ENCODE assay signal across 8 cellular contexts in the genomic region with DNA sequence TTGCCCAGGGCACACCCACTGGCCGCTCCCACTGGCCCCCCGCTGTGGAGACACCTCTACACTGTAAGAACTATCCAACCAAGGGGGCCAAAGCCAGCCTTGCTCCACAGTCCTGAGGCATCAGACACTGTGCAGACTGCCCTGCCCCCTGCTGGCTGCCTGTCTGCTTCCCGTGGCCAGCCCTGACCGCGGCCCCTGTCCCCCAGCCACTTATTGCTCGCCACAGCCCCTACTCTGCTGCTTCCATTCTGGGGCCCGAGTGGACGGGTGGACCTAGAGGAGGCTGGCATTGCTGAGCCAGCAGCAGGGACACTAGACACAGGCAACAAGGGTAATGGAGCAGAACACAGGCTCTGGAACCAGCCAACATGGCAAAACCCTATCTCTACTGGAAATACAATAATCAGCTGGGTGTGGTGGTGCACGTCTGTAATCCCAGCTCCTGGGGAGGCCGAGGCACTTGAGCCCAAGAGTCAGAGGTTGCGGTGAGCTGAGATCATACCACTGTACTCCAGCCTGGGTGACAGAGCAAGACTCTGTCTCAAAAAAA. TPM values are rescaled to one million over a fixed set of nuclear protein-coding genes. Genes with fewer than 3 reads are reported as not detected.
DNase-seq lines count a peak whose midpoint lies in the region; ATAC-seq, FAIRE-seq and TF ChIP-seq lines count a peak whose summit lies in the region.

No MANE protein-coding gene starts in this region.

- peaks cover 0 to 5% of the 10 kb centered on the region in 2 donors for H3K4me1 Mint-ChIP-seq in natural killer cell
- no peaks in the 10 kb centered on the region for H3K4me1 Mint-ChIP-seq in type B pancreatic cell (ENCODE audit: unreplicated experiment)

- ATAC-seq in HG03354 (IDR thresholded peaks at IDR 0.05; ENCODE audit: poor library complexity, severe bottlenecking, unreplicated experiment) (peak; percentile 63), natural killer cell (peak; percentile 84 to 90 (median 85)), GM19328 (IDR thresholded peaks at IDR 0.05; ENCODE audit: unreplicated experiment) (no peak)

- H3K4me3 Mint-ChIP-seq in natural killer cell: no peak overlapping the region
- H3K4me3 Mint-ChIP-seq in type B pancreatic cell: no peak overlapping the region

- intact Hi-C loops in endothelial cell of umbilical vein (cut with micrococcal nuclease) (no loop called here), natural killer cell (cut with micrococcal nuclease) (no loop called here)

- dilution Hi-C loops in endothelial cell of umbilical vein (cut with MboI; ENCODE audit: extremely low pct_ligation_motif_present, low sequenced_read_pairs): no loop called here

- POLR2A ChIA-PET in endothelial cell of umbilical vein (lab: Charles Lee): no interaction called here

- no peaks in the 10 kb centered on the region for H3K79me2 ChIP-seq in endothelial cell of umbilical vein (ENCODE audit: control insufficient read depth, insufficient read depth, low read length)

- H3K4me3 ChIP-seq in endothelial cell of umbilical vein (replicated peaks in 1 of 3; ENCODE audit: insufficient read depth in 1 of 3, low read depth in 1 of 3, low read length in 3 of 3): no peak overlapping the region

- H3K27me3 ChIP-seq in endothelial cell of umbilical vein (ENCODE audit: control insufficient read depth in 2 of 2, insufficient read depth in 2 of 2, low read length in 2 of 2): no peaks in the 10 kb centered on the region

- CTCF ChIA-PET in endothelial cell of umbilical vein (lab: Charles Lee): interaction anchor here (0.6 to 3.3 kb wide), 12 partner anchors 12 to 519 kb away, joined by 3 to 35 read pairs (median 4); partner anchors contain the start of gene LRRC37A3

- H3K9me1 ChIP-seq in endothelial cell of umbilical vein (replicated peaks; ENCODE audit: control insufficient read depth, extremely low read depth, insufficient read depth, low read length): no peaks in the 10 kb centered on the region

- DNase-seq in ELR (ENCODE audit: low read depth) (peak; percentile 55), endothelial cell of umbilical vein (ENCODE audit: low read depth, low spot score) (peak; percentile 42), natural killer cell (peak; percentile 38), type B pancreatic cell (ENCODE audit: extremely low spot score, unreplicated experiment) (no peak), NCI-H226 (no peak)
- peak; percentile 41 to 49 for DNase-seq in activated CD4-positive, alpha-beta T cell treated with anti-CD3 and anti-CD28 coated beads for 4 hours

- TF ChIP-seq POLR2A in endothelial cell of umbilical vein (IDR thresholded peaks at IDR 0.05; ENCODE audit: low read depth, low read length): no peak

- H3K36me3 ChIP-seq in endothelial cell of umbilical vein (ENCODE audit: control insufficient read depth in 2 of 2, extremely low read depth in 1 of 2, insufficient read depth in 2 of 2, low read length in 2 of 2): no peaks in the 10 kb centered on the region

- TF ChIP-seq CTCF in endothelial cell of umbilical vein (IDR thresholded peaks at IDR 0.05; ENCODE audit: extremely low read depth in 1 of 2, insufficient read depth in 1 of 2, low read depth in 1 of 2, low read length in 2 of 2) (peak; percentile 77 to 91), natural killer cell (IDR thresholded peaks at IDR 0.05) (peak; percentile 61), type B pancreatic cell (conservative IDR thresholded peaks at IDR 0.05) (peak; percentile 70)

- no peak overlapping the region for H3K4me2 ChIP-seq in endothelial cell of umbilical vein (ENCODE audit: insufficient read depth, low read length)

- no peaks in the 10 kb centered on the region for H3K9me3 ChIP-seq in endothelial cell of umbilical vein (replicated peaks; ENCODE audit: control insufficient read depth, insufficient read depth, low read length)

- H4K20me1 ChIP-seq in endothelial cell of umbilical vein (replicated peaks; ENCODE audit: control insufficient read depth, extremely low read depth, insufficient read depth, low read length): no peaks in the 10 kb centered on the region

- no peak overlapping the region for H3K9ac ChIP-seq in endothelial cell of umbilical vein (replicated peaks; ENCODE audit: extremely low read depth, insufficient read depth, low read length)

- no peaks in the 10 kb centered on the region for H3K4me1 ChIP-seq in endothelial cell of umbilical vein (ENCODE audit: control insufficient read depth, extremely low read depth, insufficient read depth, low read length)

- H3K9me3 Mint-ChIP-seq in natural killer cell (no peaks in the 10 kb centered on the region), type B pancreatic cell (no peaks in the 10 kb centered on the region)

- H3K36me3 Mint-ChIP-seq in natural killer cell (no peaks in the 10 kb centered on the region), type B pancreatic cell (no peaks in the 10 kb centered on the region)

- no TSS peak for BruUV-seq in endothelial cell of umbilical vein (replicated peaks; lab: Mats Ljungman, UMichigan)

- H3K27ac Mint-ChIP-seq in natural killer cell: peak overlapping the region in 1 of 2 donors; percentile 73
- H3K27ac Mint-ChIP-seq in type B pancreatic cell: peak overlapping the region; percentile 96

- peaks cover 0 to 13% of the 10 kb centered on the region in 2 donors for H3K27me3 Mint-ChIP-seq in natural killer cell (ENCODE audit: low read depth in 2 of 2)
- H3K27me3 Mint-ChIP-seq in type B pancreatic cell: no peaks in the 10 kb centered on the region

- H2AFZ ChIP-seq in endothelial cell of umbilical vein (ENCODE audit: low read depth, low read length): peak overlapping the region; percentile 58

- peak; percentile 74 for FAIRE-seq in endothelial cell of umbilical vein (lab: Jason Lieb, UNC)

- no peak overlapping the region for H3K27ac ChIP-seq in endothelial cell of umbilical vein (ENCODE audit: insufficient read depth, low read depth, low read length)

TF ChIP-seq in endothelial cell of umbilical vein, 7 proteins besides CTCF, POLR2A, EP300 and RAD21:
- TF ChIP-seq GATA2 (IDR thresholded peaks at IDR 0.05; ENCODE audit: insufficient read depth, insufficient read length, low read depth, low read length) (no peak), POLR2AphosphoS5 (IDR thresholded peaks at IDR 0.05; ENCODE audit: insufficient read depth, low read depth, low read length) (no peak), JUN (IDR thresholded peaks at IDR 0.05; ENCODE audit: borderline replicate concordance, insufficient read depth, insufficient read length, low read depth) (no peak)

RNA-seq across cellular contexts. Expression of gene LRRC37A3, which starts 19.7 kb away (rescaled TPM):
- total RNA-seq in endothelial cell of umbilical vein (7.1 and 16.1 TPM in 2 replicates), natural killer cell (10 to 100 TPM in 2 of 3 donors, 1 to 10 TPM in 1; 7.8 to 22.7 (median 10.5) TPM), type B pancreatic cell (ENCODE audit: low replicate concordance) (9.7 and 21.1 TPM in 2 replicates)
- polyA plus RNA-seq in endothelial cell of umbilical vein: 8.6 and 8.8 TPM in 2 replicates
- polyA plus RNA-seq in endothelial cell of umbilical vein (2011; cell fraction: cytosol; rRNA removed): 4.1 and 4.9 TPM in 2 replicates
- 33.0 and 36.1 TPM in 2 replicates for polyA plus RNA-seq in endothelial cell of umbilical vein (2011; cell fraction: nucleus; rRNA removed)
- polyA plus RNA-seq in endothelial cell of umbilical vein (2012): 2.9 and 5.9 TPM in 2 replicates
- 15.9 and 16.5 TPM in 2 replicates for polyA minus RNA-seq in endothelial cell of umbilical vein
- 2.0 TPM for polyA minus RNA-seq in endothelial cell of umbilical vein (2011; cell fraction: cytosol; rRNA and poly(A)+ RNA removed)
- polyA minus RNA-seq in endothelial cell of umbilical vein (2011; cell fraction: nucleus; rRNA and poly(A)+ RNA removed): 31.2 and 35.1 TPM in 2 replicates

Comparison
In these comparisons a context has a peak if more than half of its experiments do, and no peak if none do; other contexts are left out.
1. DNase-seq: peak in ELR (single experiment), activated CD4-positive, alpha-beta T cell treated with anti-CD3 and anti-CD28 coated beads for 4 hours (2 of 2), endothelial cell of umbilical vein (single experiment) and natural killer cell (single experiment); none in type B pancreatic cell (single experiment) and NCI-H226 (single experiment).
2. Peak in every context shown above with its lines, with median percentiles within 50 percentile points of each other: CTCF ChIP-seq.